In genomic region chr9:35070823-35071813, GRCh38 we compare ENCODE assay signal across 8 cellular contexts. TPM values are rescaled to one million over a fixed set of nuclear protein-coding genes. Genes with fewer than 3 reads are reported as not detected.
A peak's percentile ranks its signal among the peaks of the same experiment; 100 is the strongest.
DNase-seq lines count a peak whose midpoint lies in the region; ATAC-seq lines count a peak whose summit lies in the region.

No MANE protein-coding gene starts in this region.

- intact Hi-C loops in dendritic cell treated with granulocyte-macrophage colony-stimulating factor and Interleukin-4, amounts not matched to agents 40 ng/mL and 50 ng/mL, for 4 days (cut with micrococcal nuclease): loop anchor here (5.0 kb wide), 1 partner anchor 404 kb away; a partner anchor contains a TSS

- POLR2A ChIA-PET in CD8-positive, alpha-beta memory T cell (lab: Charles Lee): interaction anchor here (0.6 to 2.1 kb wide), 10 partner anchors 9 to 86 kb away, joined by 3 to 31 read pairs (median 6); partner anchors contain the start of genes ATOSB, DNAJB5 and FANCG

- H3K9me3 Mint-ChIP-seq in CD8-positive, alpha-beta memory T cell: no peaks in the 10 kb centered on the region
- H3K9me3 Mint-ChIP-seq in dendritic cell treated with granulocyte-macrophage colony-stimulating factor and Interleukin-4, amounts not matched to agents 40 ng/mL and 50 ng/mL, for 4 days: no peaks in the 10 kb centered on the region

- H3K4me1 Mint-ChIP-seq in CD8-positive, alpha-beta memory T cell: peaks cover 55 to 63% (median 61%) of the 10 kb centered on the region in 3 donors
- H3K4me1 Mint-ChIP-seq in dendritic cell treated with granulocyte-macrophage colony-stimulating factor and Interleukin-4, amounts not matched to agents 40 ng/mL and 50 ng/mL, for 4 days (ENCODE audit: low read depth): peaks cover 33% of the 10 kb centered on the region

- peak overlapping the region; percentile 82 for H3K4me3 ChIP-seq in CD8-positive, alpha-beta memory T cell (ENCODE audit: low read length)

- no peak for DNase-seq in CD8-positive, alpha-beta memory T cell
- DNase-seq in M059J (ENCODE audit: low read depth) (peak; percentile 78), myocyte (ENCODE audit: low read depth) (peak; percentile 35), NCI-H1694 (lab: John Stamatoyannopoulos, UW) (no peak), NCI-H1694 treated with DMSO at 0.1 percent for 48 hours (lab: John Stamatoyannopoulos, UW) (no peak)

- no peaks in the 10 kb centered on the region for H3K9me3 ChIP-seq in CD8-positive, alpha-beta memory T cell (ENCODE audit: low read length)

- H3K27me3 Mint-ChIP-seq in CD8-positive, alpha-beta memory T cell: no peaks in the 10 kb centered on the region
- H3K27me3 Mint-ChIP-seq in dendritic cell treated with granulocyte-macrophage colony-stimulating factor and Interleukin-4, amounts not matched to agents 40 ng/mL and 50 ng/mL, for 4 days: no peaks in the 10 kb centered on the region

- H3K36me3 Mint-ChIP-seq in CD8-positive, alpha-beta memory T cell: peaks cover 9 to 64% (median 19%) of the 10 kb centered on the region in 3 donors
- H3K36me3 Mint-ChIP-seq in dendritic cell treated with granulocyte-macrophage colony-stimulating factor and Interleukin-4, amounts not matched to agents 40 ng/mL and 50 ng/mL, for 4 days (ENCODE audit: low read depth): peaks cover 76% of the 10 kb centered on the region

- H3K27me3 ChIP-seq in CD8-positive, alpha-beta memory T cell (ENCODE audit: insufficient read depth, low read length, poor library complexity, severe bottlenecking): no peaks in the 10 kb centered on the region

- peaks cover 39% of the 10 kb centered on the region for H3K4me1 ChIP-seq in CD8-positive, alpha-beta memory T cell (ENCODE audit: insufficient read depth, low read length)

- H3K4me3 Mint-ChIP-seq in CD8-positive, alpha-beta memory T cell: peak overlapping the region; percentile 85 to 95 (median 90)
- peak overlapping the region; percentile 82 for H3K4me3 Mint-ChIP-seq in dendritic cell treated with granulocyte-macrophage colony-stimulating factor and Interleukin-4, amounts not matched to agents 40 ng/mL and 50 ng/mL, for 4 days

- peak overlapping the region; percentile 85 to 98 (median 96) for H3K27ac Mint-ChIP-seq in CD8-positive, alpha-beta memory T cell
- peak overlapping the region; percentile 96 for H3K27ac Mint-ChIP-seq in dendritic cell treated with granulocyte-macrophage colony-stimulating factor and Interleukin-4, amounts not matched to agents 40 ng/mL and 50 ng/mL, for 4 days

- CTCF ChIA-PET in CD8-positive, alpha-beta memory T cell (lab: Charles Lee): interaction anchor here (1.0 to 2.7 kb wide), 10 partner anchors 9 to 172 kb away, joined by 3 to 16 read pairs (median 6); partner anchors contain the start of genes ATOSB, FANCG and PIGO

- H3K36me3 ChIP-seq in CD8-positive, alpha-beta memory T cell (ENCODE audit: insufficient read depth, low read length): peaks cover 22% of the 10 kb centered on the region

- H3K27ac ChIP-seq in CD8-positive, alpha-beta memory T cell (ENCODE audit: low read depth, low read length): peak overlapping the region; percentile 93

- ATAC-seq in HG02870 (IDR thresholded peaks at IDR 0.05; ENCODE audit: unreplicated experiment): no peak
- no peak for ATAC-seq in HG03039 (IDR thresholded peaks at IDR 0.05; ENCODE audit: unreplicated experiment)

RNA-seq across cellular contexts. Expression of gene VCP, which starts 1.3 kb away (rescaled TPM):
- total RNA-seq in CD8-positive, alpha-beta memory T cell: 100 to 1,000 TPM; 309 to 323 TPM
- 195 TPM for polyA plus RNA-seq in CD8-positive, alpha-beta memory T cell
- total RNA-seq in M059J (2014; rRNA removed; shearing (Covaris generic)): 269 and 438 TPM in 2 replicates
- 338 and 383 TPM in 2 replicates for total RNA-seq in myocyte
- 374 TPM for polyA plus RNA-seq in myocyte (2012)

RNA-seq across cellular contexts. Expression of gene FANCG, which starts 8.6 kb away (rescaled TPM):
- total RNA-seq in CD8-positive, alpha-beta memory T cell: 10 to 100 TPM; 90.6 to 95.4 TPM
- 10.0 TPM for polyA plus RNA-seq in CD8-positive, alpha-beta memory T cell
- total RNA-seq in M059J (2014; rRNA removed; shearing (Covaris generic)): 37.1 and 46.7 TPM in 2 replicates
- total RNA-seq in myocyte: 6.1 and 8.7 TPM in 2 replicates
- 11.5 TPM for polyA plus RNA-seq in myocyte (2012)

RNA-seq across cellular contexts. Expression of gene PIGO, which starts 25.3 kb away (rescaled TPM):
- 10 to 100 TPM; 31.7 to 32.1 TPM for total RNA-seq in CD8-positive, alpha-beta memory T cell
- polyA plus RNA-seq in CD8-positive, alpha-beta memory T cell: 26.4 TPM
- 27.5 and 29.2 TPM in 2 replicates for total RNA-seq in M059J (2014; rRNA removed; shearing (Covaris generic))
- 17.3 and 17.6 TPM in 2 replicates for total RNA-seq in myocyte
- 24.1 TPM for polyA plus RNA-seq in myocyte (2012)

RNA-seq across cellular contexts. Expression of gene STOML2, which starts 31.8 kb away (rescaled TPM):
- 100 to 1,000 TPM; 258 to 271 TPM for total RNA-seq in CD8-positive, alpha-beta memory T cell
- 88.9 TPM for polyA plus RNA-seq in CD8-positive, alpha-beta memory T cell
- total RNA-seq in M059J (2014; rRNA removed; shearing (Covaris generic)): 124 and 135 TPM in 2 replicates
- total RNA-seq in myocyte: 104 and 124 TPM in 2 replicates
- polyA plus RNA-seq in myocyte (2012): 110 TPM

RNA-seq across cellular contexts. Expression of gene ATOSB, which starts 44.5 kb away (rescaled TPM):
- total RNA-seq in CD8-positive, alpha-beta memory T cell: 1 to 10 TPM; 4.4 to 6.3 TPM
- polyA plus RNA-seq in CD8-positive, alpha-beta memory T cell: 6.4 TPM
- total RNA-seq in M059J (2014; rRNA removed; shearing (Covaris generic)): 31.2 and 40.8 TPM in 2 replicates
- total RNA-seq in myocyte: 56.6 and 58.7 TPM in 2 replicates
- 82.7 TPM for polyA plus RNA-seq in myocyte (2012)

Comparison
In these comparisons a context has a peak if more than half of its experiments do, and no peak if none do; other contexts are left out.
1. DNase-seq: peak in M059J (single experiment) and myocyte (single experiment); none in CD8-positive, alpha-beta memory T cell (0 of 5), NCI-H1694 (single experiment) and NCI-H1694 treated with DMSO at 0.1 percent for 48 hours (single experiment).